ENCODE assay signal across 18 cellular contexts in genomic region chr19:2824129-2824528, GRCh38. TPM values are rescaled to one million over a fixed set of nuclear protein-coding genes. Genes with fewer than 3 reads are reported as not detected.
DNase-seq lines count a peak whose midpoint lies in the region; ATAC-seq and TF ChIP-seq lines count a peak whose summit lies in the region.
"Had no signal": no experiment of that assay in that cellular context is flagged by ENCODE, and none has a peak within 500 bp of the region (broad histone marks: within the 10 kb centered on the region; RNA-seq: fewer than 3 reads in every experiment).

No MANE protein-coding gene starts in this region.

- H3K27ac ChIP-seq in BLaER1 treated with 17β-estradiol and CSF1 and Interleukin-3, amounts not matched to agents 10 nM and 100 nM, result no peak overlapping the region
- H3K27ac ChIP-seq in RWPE1, result 0 out of 2 replicates have a peak overlapping the region, but pooled peaks have one; percentile 17
- no peak overlapping the region for H3K27ac ChIP-seq in neuronal stem cell (replicated peaks; ENCODE audit: low read length)

- no peak overlapping the region for H3K18ac ChIP-seq in neuronal stem cell (ENCODE audit: low read length)

- 0 out of 22 replicates have a peak overlapping the region, but pooled peaks of 1 of the 11 experiments have one; percentile 11 for H3K9ac ChIP-seq in BLaER1 treated with 17β-estradiol and CSF1 and Interleukin-3, amounts not matched to agents 10 nM and 100 nM
- no peak overlapping the region for H3K9ac ChIP-seq in neuronal stem cell (ENCODE audit: low read depth, low read length, poor library complexity)

- no peak overlapping the region for H2BK12ac ChIP-seq in neuronal stem cell (ENCODE audit: low read length)

- peak overlapping the region in 7 of 11 experiments; percentile 7 to 47 (median 27); a peak in 10 of 22 replicates for H3K4me2 ChIP-seq in BLaER1 treated with 17β-estradiol and CSF1 and Interleukin-3, amounts not matched to agents 10 nM and 100 nM
- H3K4me2 ChIP-seq in neuronal stem cell (ENCODE audit: insufficient read depth, low read length, poor library complexity, severe bottlenecking), result no peak overlapping the region

- H2BK5ac ChIP-seq in neuronal stem cell (ENCODE audit: low read length), result no peak overlapping the region

- no peak for DNase-seq in RWPE1 (ENCODE audit: low spot score)
- no peak for DNase-seq in neuronal stem cell (ENCODE audit: low spot score)
- DNase-seq in retina, result no peak
- DNase-seq in Right ventricle myocardium inferior (ENCODE audit: missing footprints), result no peak
- DNase-seq: ACHN; CD8-positive, alpha-beta T cell; COR-L47; DMS153; DMS79 treated with DMSO at 0.1 percent for 48 hours; EL; GOT3; HFFc6; KBM-7 had no signal

- H3K9me3 ChIP-seq in BLaER1 treated with 17β-estradiol and CSF1 and Interleukin-3, amounts not matched to agents 10 nM and 100 nM (replicated peaks in 1 of 11), result peaks cover 54 to 72% (median 66%) of the 10 kb centered on the region in 11 experiments
- peaks cover 11 to 49% of the 10 kb centered on the region in 2 donors for H3K9me3 ChIP-seq in neuronal stem cell (replicated peaks in 1 of 2; ENCODE audit: control insufficient read depth in 2 of 2, insufficient read depth in 1 of 2, low read depth in 1 of 2, low read length in 2 of 2)
- H3K9me3 ChIP-seq: HAP-1 had no signal

- H2AFZ ChIP-seq in neuronal stem cell (ENCODE audit: low read length), result no peak overlapping the region

- H4K20me1 ChIP-seq in BLaER1 treated with 17β-estradiol and CSF1 and Interleukin-3, amounts not matched to agents 10 nM and 100 nM, result no peaks in the 10 kb centered on the region

- no peak for ATAC-seq in Right ventricle myocardium inferior
- ATAC-seq: CD8-positive, alpha-beta T cell had no signal

- CTCF ChIA-PET in RWPE1 (lab: Yijun Ruan, JAX), result no interaction called here

- H3K36me3 ChIP-seq in BLaER1 treated with 17β-estradiol and CSF1 and Interleukin-3, amounts not matched to agents 10 nM and 100 nM, result peaks cover 10 to 52% (median 42%) of the 10 kb centered on the region in 11 experiments; a peak in 19 of 22 replicates
- peaks cover 12 to 48% of the 10 kb centered on the region in 2 donors for H3K36me3 ChIP-seq in neuronal stem cell (replicated peaks in 1 of 2; ENCODE audit: control insufficient read depth in 2 of 2, insufficient read depth in 2 of 2, low read length in 2 of 2)
- H3K36me3 ChIP-seq: HAP-1 had no signal

- H3K4me3 ChIP-seq in BLaER1 treated with 17β-estradiol and CSF1 and Interleukin-3, amounts not matched to agents 10 nM and 100 nM, result no peak overlapping the region
- H3K4me3 ChIP-seq in neuronal stem cell (ENCODE audit: low read length in 2 of 2), result no peak overlapping the region
- H3K4me3 ChIP-seq: HAP-1 had no signal

- H3K79me1 ChIP-seq in neuronal stem cell (ENCODE audit: low read depth, low read length), result peaks cover 6% of the 10 kb centered on the region

- no peak overlapping the region for H2BK120ac ChIP-seq in neuronal stem cell (ENCODE audit: low read depth, low read length)

- POLR2A ChIA-PET in RWPE1 (lab: Yijun Ruan, JAX; ENCODE audit: low non-redundant PET), result no interaction called here

- WGBS in neuronal stem cell (ENCODE audit: extremely low coverage in 2 of 2, insufficient read length in 2 of 2, insufficient replicate concordance in 1 of 2), 2 donors, result no CpG with 5 or more reads among the region's 8 CpGs

- H2AK5ac ChIP-seq in neuronal stem cell (ENCODE audit: low read depth, low read length), result no peak overlapping the region

- H3K14ac ChIP-seq in neuronal stem cell (ENCODE audit: low read length), result peak overlapping the region; percentile 32

- H3K4ac ChIP-seq in neuronal stem cell (ENCODE audit: low read length), result no peak overlapping the region

- H4K91ac ChIP-seq in neuronal stem cell (ENCODE audit: low read depth, low read length, poor library complexity), result no peak overlapping the region

- TF ChIP-seq CTCF in RWPE1 (conservative IDR thresholded peaks at IDR 0.05; ENCODE audit: low read depth), result no peak

- no peak overlapping the region for H4K8ac ChIP-seq in neuronal stem cell (ENCODE audit: low read depth, low read length)

- peaks cover 7 to 45% (median 31%) of the 10 kb centered on the region in 10 experiments; a peak in 18 of 20 replicates for H3K4me1 ChIP-seq in BLaER1 treated with 17β-estradiol and CSF1 and Interleukin-3, amounts not matched to agents 10 nM and 100 nM
- no peaks in the 10 kb centered on the region for H3K4me1 ChIP-seq in neuronal stem cell (ENCODE audit: control insufficient read depth in 2 of 2, insufficient read depth in 1 of 2, low read depth in 1 of 2, low read length in 2 of 2)

- no peaks in the 10 kb centered on the region for H3K27me3 ChIP-seq in BLaER1 treated with 17β-estradiol and CSF1 and Interleukin-3, amounts not matched to agents 10 nM and 100 nM
- H3K27me3 ChIP-seq in neuronal stem cell (ENCODE audit: control insufficient read depth in 3 of 3, insufficient read depth in 3 of 3, low read depth in 1 of 3, low read length in 3 of 3), result no peaks in the 10 kb centered on the region

- intact Hi-C loops in Right ventricle myocardium inferior (cut with DNase I), result no loop called here

- no peak overlapping the region for H3K23ac ChIP-seq in neuronal stem cell (ENCODE audit: low read depth, low read length, poor library complexity)

- no peak overlapping the region for H2BK15ac ChIP-seq in neuronal stem cell (ENCODE audit: low read length)

RNA-seq across cellular contexts. Expression of gene ZNF554, which starts 4.5 kb away (rescaled TPM):
- polyA plus RNA-seq in neuronal stem cell (2013, experiment 1 of 2), result 4.6 TPM
- 4.5 TPM for polyA plus RNA-seq in neuronal stem cell (2013, experiment 2 of 2)
- total RNA-seq in Right ventricle myocardium inferior, result 3.7 TPM

RNA-seq across cellular contexts. Expression of gene ZNF555, which starts 17.1 kb away (rescaled TPM):
- polyA plus RNA-seq in neuronal stem cell (2013, experiment 1 of 2), result 4.9 TPM
- 4.8 TPM for polyA plus RNA-seq in neuronal stem cell (2013, experiment 2 of 2)
- 8.9 TPM for total RNA-seq in Right ventricle myocardium inferior

RNA-seq across cellular contexts. Expression of gene THOP1, which starts 38.8 kb away (rescaled TPM):
- polyA plus RNA-seq in neuronal stem cell (2013, experiment 1 of 2), result 82.0 TPM
- 74.8 TPM for polyA plus RNA-seq in neuronal stem cell (2013, experiment 2 of 2)
- total RNA-seq in Right ventricle myocardium inferior, result 54.8 TPM

RNA-seq across cellular contexts. Expression of gene SGTA, which starts 41.1 kb away (rescaled TPM):
- polyA plus RNA-seq in neuronal stem cell (2013, experiment 1 of 2), result 73.5 TPM
- polyA plus RNA-seq in neuronal stem cell (2013, experiment 2 of 2), result 71.9 TPM
- 64.3 TPM for total RNA-seq in Right ventricle myocardium inferior

RNA-seq across cellular contexts. Expression of gene ZNF556, which starts 43.0 kb away (rescaled TPM):
- 0.07 TPM for polyA plus RNA-seq in neuronal stem cell (2013, experiment 1 of 2)
- 0.07 TPM for polyA plus RNA-seq in neuronal stem cell (2013, experiment 2 of 2)
- total RNA-seq in Right ventricle myocardium inferior, result not detected
- total RNA-seq: A172; B cell; CD8-positive, alpha-beta T cell; HFFc6 had no signal
- polyA plus RNA-seq: CD14-positive monocyte had no signal
